ENCODE assay signal across 1 cellular context in genomic region chr5:169636477-169637084, GRCh38.
TF ChIP-seq lines count a peak whose summit lies in the region.

No MANE protein-coding gene starts in this region.

TF ChIP-seq in SK-N-SH, 30 proteins besides CTCF, POLR2A, EP300 and RAD21 (continued from another document):
- TF ChIP-seq REST (IDR thresholded peaks at IDR 0.05; ENCODE audit: low read depth, low read length) (no peak), RCOR1 (IDR thresholded peaks at IDR 0.05; ENCODE audit: low read length) (no peak), TAF1 (IDR thresholded peaks at IDR 0.05; ENCODE audit: borderline replicate concordance, low read depth, low read length) (no peak), CHD2 (IDR thresholded peaks at IDR 0.05; ENCODE audit: low read length, partially characterized antibody) (no peak), MXI1 (IDR thresholded peaks at IDR 0.05; ENCODE audit: low read depth, low read length) (no peak), PBX3 (IDR thresholded peaks at IDR 0.05) (no peak), TEAD4 (IDR thresholded peaks at IDR 0.05; ENCODE audit: borderline replicate concordance, insufficient read depth) (no peak), NRF1 (IDR thresholded peaks at IDR 0.05; ENCODE audit: low read depth, low read length) (no peak), TCF12 (IDR thresholded peaks at IDR 0.05) (no peak), MAX (IDR thresholded peaks at IDR 0.05; ENCODE audit: low read depth) (no peak)
